12 cellular contexts compared by ENCODE assay signal in genomic region chr4:126071346-126072333, GRCh38.
DNase-seq lines count a peak whose midpoint lies in the region; ATAC-seq, FAIRE-seq and TF ChIP-seq lines count a peak whose summit lies in the region.
"Had no signal": no experiment of that assay in that cellular context is flagged by ENCODE, and none has a peak within 500 bp of the region (broad histone marks: within the 10 kb centered on the region; RNA-seq: fewer than 3 reads in every experiment).

No MANE protein-coding gene starts in this region.

- H3K27ac ChIP-seq in GM12878 (ENCODE audit: control insufficient read depth, insufficient read depth): no peak overlapping the region
- H3K27ac ChIP-seq: BLaER1 treated with 17β-estradiol and CSF1 and Interleukin-3, amounts not matched to agents 10 nM and 100 nM had no signal

- in situ Hi-C loops in GM12878 (cut with MboI): no loop called here

- FAIRE-seq in GM12878 (lab: Jason Lieb, UNC): peak; percentile 31

- SMC1A ChIA-PET in GM12878 (lab: Charles Lee; ENCODE audit: uncharacterized antibody, unreplicated experiment): no interaction called here

- intact Hi-C loops in GM12878 (cut with micrococcal nuclease; ENCODE audit: unreplicated experiment) (no loop called here), Calu3 (cut with micrococcal nuclease; ENCODE audit: unreplicated experiment) (no loop called here)

- no peaks in the 10 kb centered on the region for H3K36me3 Mint-ChIP-seq in Calu3 (ENCODE audit: insufficient read depth, unreplicated experiment)

- H3K4me2 ChIP-seq in GM12878 (ENCODE audit: control insufficient read depth, insufficient read depth): no peak overlapping the region
- H3K4me2 ChIP-seq: BLaER1 treated with 17β-estradiol and CSF1 and Interleukin-3, amounts not matched to agents 10 nM and 100 nM had no signal

- POLR2A ChIA-PET in GM12878 (lab: Charles Lee): no interaction called here

- no peak for ATAC-seq in GM12878
- ATAC-seq in GM18861 (IDR thresholded peaks at IDR 0.05; ENCODE audit: unreplicated experiment): no peak
- ATAC-seq in GM21619 (IDR thresholded peaks at IDR 0.05; ENCODE audit: unreplicated experiment): no peak

- H3K9ac ChIP-seq in GM12878 (ENCODE audit: control insufficient read depth, insufficient read depth, low read length): no peak overlapping the region
- H3K9ac ChIP-seq: BLaER1 treated with 17β-estradiol and CSF1 and Interleukin-3, amounts not matched to agents 10 nM and 100 nM had no signal

- peak; percentile 54 for DNase-seq in AG08395 (ENCODE audit: low spot score)
- peak; percentile 91 for DNase-seq in NCI-H1105 treated with DMSO at 0.1 percent for 48 hours (lab: John Stamatoyannopoulos, UW)
- DNase-seq in GM12878 (ENCODE audit: low read depth, low spot score): no peak
- peak; percentile 26 for DNase-seq in left kidney (ENCODE audit: low read depth, low spot score)
- DNase-seq in activated CD4-positive, alpha-beta T cell treated with anti-CD3 and anti-CD28 coated beads for 4 hours: no peak
- DNase-seq in Calu3: no peak
- DNase-seq: stimulated activated CD8-positive, alpha-beta memory T cell treated with anti-CD3 and anti-CD28 coated beads, Interleukin-4, amount 100 ng/mL, for 48 hours; T-helper 9 cell had no signal

- no peaks in the 10 kb centered on the region for H3K27me3 ChIP-seq in GM12878 (replicated peaks in 1 of 2; ENCODE audit: control insufficient read depth in 2 of 2, insufficient read depth in 2 of 2, low read length in 1 of 2)
- H3K27me3 ChIP-seq: BLaER1 treated with 17β-estradiol and CSF1 and Interleukin-3, amounts not matched to agents 10 nM and 100 nM; breast epithelium had no signal

- no peak for TF ChIP-seq POLR2A in GM12878 (IDR thresholded peaks at IDR 0.05; ENCODE audit: low read depth, low read length)

- no peaks in the 10 kb centered on the region for H3K4me1 ChIP-seq in GM12878 (ENCODE audit: control insufficient read depth, insufficient read depth, low read length)
- H3K4me1 ChIP-seq: BLaER1 treated with 17β-estradiol and CSF1 and Interleukin-3, amounts not matched to agents 10 nM and 100 nM had no signal

- H3K4me3 ChIP-seq in GM12878: no peak overlapping the region
- H3K4me3 ChIP-seq: BLaER1 treated with 17β-estradiol and CSF1 and Interleukin-3, amounts not matched to agents 10 nM and 100 nM; breast epithelium had no signal

- no peaks in the 10 kb centered on the region for H3K27me3 Mint-ChIP-seq in Calu3 (ENCODE audit: unreplicated experiment)

- no TSS peak for BruUV-seq in GM12878 (replicated peaks; lab: Mats Ljungman, UMichigan)
- BruUV-seq in Calu3 (replicated peaks; lab: Mats Ljungman, UMichigan): no TSS peak

- no peaks in the 10 kb centered on the region for H3K36me3 ChIP-seq in GM12878 (ENCODE audit: control insufficient read depth in 2 of 2, insufficient read depth in 2 of 2, low read length in 1 of 2)
- H3K36me3 ChIP-seq: BLaER1 treated with 17β-estradiol and CSF1 and Interleukin-3, amounts not matched to agents 10 nM and 100 nM; breast epithelium had no signal

- no peak for TF ChIP-seq RAD21 in GM12878 (IDR thresholded peaks at IDR 0.05; ENCODE audit: insufficient read depth, low read depth, low read length)

- no peaks in the 10 kb centered on the region for H3K9me3 Mint-ChIP-seq in Calu3 (ENCODE audit: low read depth, unreplicated experiment)

- H3K27ac Mint-ChIP-seq in Calu3 (ENCODE audit: unreplicated experiment): no peak overlapping the region

- CTCF ChIA-PET in GM12878 (lab: Yijun Ruan, JAX) (no interaction called here), Calu3 (lab: Charles Lee) (no interaction called here)

- H3K9me3 ChIP-seq in GM12878 (replicated peaks; ENCODE audit: control insufficient read depth, insufficient read depth, low read length): no peaks in the 10 kb centered on the region
- H3K9me3 ChIP-seq: BLaER1 treated with 17β-estradiol and CSF1 and Interleukin-3, amounts not matched to agents 10 nM and 100 nM; breast epithelium had no signal

- TF ChIP-seq CTCF in GM12878 (IDR thresholded peaks at IDR 0.05 in 2 of 3, conservative IDR thresholded peaks at IDR 0.05 in 1 of 3; ENCODE audit: control insufficient read depth in 2 of 3, extremely low read depth in 1 of 3, insufficient read depth in 1 of 3, low read depth in 3 of 3, low read length in 3 of 3) (no peak), Calu3 (IDR thresholded peaks at IDR 0.05; ENCODE audit: unreplicated experiment) (no peak)

- H4K20me1 ChIP-seq in GM12878 (ENCODE audit: control insufficient read depth, insufficient read depth): no peaks in the 10 kb centered on the region
- H4K20me1 ChIP-seq: BLaER1 treated with 17β-estradiol and CSF1 and Interleukin-3, amounts not matched to agents 10 nM and 100 nM had no signal

- WGBS in GM12878 (ENCODE audit: insufficient coverage, insufficient replicate concordance, low lambda C conversion rate, missing lambda C conversion rate): 0% methylated on average over 4 of the region's 4 CpGs

- no peak for TF ChIP-seq EP300 in GM12878 (IDR thresholded peaks at IDR 0.05; ENCODE audit: borderline replicate concordance in 1 of 2, control insufficient read depth in 1 of 2, low read depth in 2 of 2, low read length in 2 of 2)

- H3K4me3 Mint-ChIP-seq in Calu3 (ENCODE audit: low read depth, unreplicated experiment): no peak overlapping the region

- RAD21 ChIA-PET in GM12878 (lab: Charles Lee; ENCODE audit: unreplicated experiment): no interaction called here

- H2AFZ ChIP-seq in GM12878 (ENCODE audit: control insufficient read depth, low read depth, low read length): no peak overlapping the region

- no peaks in the 10 kb centered on the region for H3K4me1 Mint-ChIP-seq in Calu3 (ENCODE audit: low read depth, unreplicated experiment)

- no peaks in the 10 kb centered on the region for H3K79me2 ChIP-seq in GM12878 (ENCODE audit: control insufficient read depth, insufficient read depth, low read length)

TF ChIP-seq in GM12878, 131 proteins besides CTCF, POLR2A, EP300 and RAD21 (continues in another document):
- no peak for TF ChIP-seq NFXL1 (IDR thresholded peaks at IDR 0.05; ENCODE audit: borderline replicate concordance)
- no peak for TF ChIP-seq BACH1 (IDR thresholded peaks at IDR 0.05; ENCODE audit: borderline replicate concordance)
- TF ChIP-seq MAX (IDR thresholded peaks at IDR 0.05; ENCODE audit: low read depth, low read length): no peak
- no peak for TF ChIP-seq NRF1 (conservative IDR thresholded peaks at IDR 0.05; ENCODE audit: low read depth, low read length)
- TF ChIP-seq POLR2AphosphoS5 (IDR thresholded peaks at IDR 0.05; ENCODE audit: low read length): no peak
- TF ChIP-seq SIX5 (IDR thresholded peaks at IDR 0.05; ENCODE audit: low read depth, low read length, severe bottlenecking): no peak
- no peak for TF ChIP-seq SIN3A (IDR thresholded peaks at IDR 0.05; ENCODE audit: low read depth, low read length)
- TF ChIP-seq NKRF (conservative IDR thresholded peaks at IDR 0.05): no peak
- TF ChIP-seq CEBPB (IDR thresholded peaks at IDR 0.05; ENCODE audit: borderline replicate concordance in 1 of 2, low read depth in 2 of 2, low read length in 2 of 2): no peak
- TF ChIP-seq, protein P1, sequence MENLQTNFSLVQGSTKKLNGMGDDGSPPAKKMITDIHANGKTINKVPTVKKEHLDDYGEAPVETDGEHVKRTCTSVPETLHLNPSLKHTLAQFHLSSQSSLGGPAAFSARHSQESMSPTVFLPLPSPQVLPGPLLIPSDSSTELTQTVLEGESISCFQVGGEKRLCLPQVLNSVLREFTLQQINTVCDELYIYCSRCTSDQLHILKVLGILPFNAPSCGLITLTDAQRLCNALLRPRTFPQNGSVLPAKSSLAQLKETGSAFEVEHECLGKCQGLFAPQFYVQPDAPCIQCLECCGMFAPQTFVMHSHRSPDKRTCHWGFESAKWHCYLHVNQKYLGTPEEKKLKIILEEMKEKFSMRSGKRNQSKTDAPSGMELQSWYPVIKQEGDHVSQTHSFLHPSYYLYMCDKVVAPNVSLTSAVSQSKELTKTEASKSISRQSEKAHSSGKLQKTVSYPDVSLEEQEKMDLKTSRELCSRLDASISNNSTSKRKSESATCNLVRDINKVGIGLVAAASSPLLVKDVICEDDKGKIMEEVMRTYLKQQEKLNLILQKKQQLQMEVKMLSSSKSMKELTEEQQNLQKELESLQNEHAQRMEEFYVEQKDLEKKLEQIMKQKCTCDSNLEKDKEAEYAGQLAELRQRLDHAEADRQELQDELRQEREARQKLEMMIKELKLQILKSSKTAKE (IDR thresholded peaks at IDR 0.05; ENCODE audit: low read depth, poor library complexity, severe bottlenecking): no peak
- no peak for TF ChIP-seq TAF1 (IDR thresholded peaks at IDR 0.05; ENCODE audit: borderline replicate concordance, low read depth, low read length)
- no peak for TF ChIP-seq CHD2 (IDR thresholded peaks at IDR 0.05; ENCODE audit: borderline replicate concordance, low read depth, low read length)

Comparison
In these comparisons a context has a peak if more than half of its experiments do, and no peak if none do; other contexts are left out.
1. DNase-seq: peak in AG08395 (single experiment), NCI-H1105 treated with DMSO at 0.1 percent for 48 hours (single experiment) and left kidney (single experiment); none in GM12878 (single experiment), activated CD4-positive, alpha-beta T cell treated with anti-CD3 and anti-CD28 coated beads for 4 hours (0 of 2) and Calu3 (single experiment).